ENCODE assay signal across 36 cellular contexts in the genomic region with DNA sequence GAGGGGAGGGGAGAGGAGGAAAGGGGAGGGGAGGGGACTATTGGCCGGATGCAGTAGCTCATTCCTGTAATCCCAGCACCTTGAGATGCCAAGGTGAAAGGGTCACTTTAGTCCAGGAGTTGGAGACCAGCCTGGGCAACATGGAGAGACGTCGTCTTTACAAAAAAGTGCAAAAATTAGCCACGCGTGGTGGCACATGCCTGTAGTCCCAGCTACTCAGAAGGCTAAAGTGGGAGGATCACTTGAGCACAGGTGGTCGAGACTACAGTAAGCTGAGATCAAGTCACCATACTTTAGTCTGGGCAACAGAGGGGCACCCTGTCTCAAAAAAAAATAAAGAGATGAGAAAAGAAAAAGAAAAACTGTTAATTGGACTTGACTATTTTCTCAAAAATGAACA. TPM values are rescaled to one million over a fixed set of nuclear protein-coding genes. Genes with fewer than 3 reads are reported as not detected.
"Had no signal": no experiment of that assay in that cellular context is flagged by ENCODE, and none has a peak within 500 bp of the region (broad histone marks: within the 10 kb centered on the region; RNA-seq: fewer than 3 reads in every experiment).

No MANE protein-coding gene starts in this region.

- FAIRE-seq: astrocyte, bronchial epithelial cell had no signal

- H3K27ac ChIP-seq: adrenal gland, ascending aorta, body of pancreas, brain microvascular endothelial cell, breast epithelium, cardiac muscle cell had no signal

- H3K27me3 ChIP-seq: adrenal gland, ascending aorta, body of pancreas, brain microvascular endothelial cell, breast epithelium, cardiac muscle cell had no signal

- DNase-seq: activated effector memory CD4-positive, alpha-beta T cell treated with anti-CD3 and anti-CD28 coated beads, Interleukin-2, amount 50 U/mL, for 16 hours; activated effector memory CD4-positive, alpha-beta T cell treated with Interleukin-2 at 50 U/mL for 16 hours; activated gamma-delta T cell; activated gamma-delta T cell treated with Interleukin-2 at 50 U/mL for 16 hours; activated naive CD4-positive, alpha-beta T cell; activated naive CD4-positive, alpha-beta T cell treated with anti-CD3 and anti-CD28 coated beads for 36 hours; activated naive CD4-positive, alpha-beta T cell treated with anti-CD3 and anti-CD28 coated beads, Interleukin-2, amount 10 ng/mL, durations not matched to agents 7 days and 5 days; activated naive CD4-positive, alpha-beta T cell treated with anti-CD3 and anti-CD28 coated beads, Interleukin-2, amount 50 U/mL, for 16 hours; activated naive CD4-positive, alpha-beta T cell treated with Interleukin-2 at 50 U/mL for 16 hours; activated naive CD8-positive, alpha-beta T cell treated with anti-CD3 and anti-CD28 coated beads for 36 hours; activated naive CD8-positive, alpha-beta T cell treated with anti-CD3 and anti-CD28 coated beads, Interleukin-2, amount 10 ng/mL, durations not matched to agents 7 days and 5 days; activated naive CD8-positive, alpha-beta T cell treated with anti-CD3 and anti-CD28 coated beads, Interleukin-2, amount 50 U/mL, for 24 hours; activated T-cell treated with anti-CD3 and anti-CD28 coated beads, Interleukin-2, amount 50 U/mL, for 1 hour; activated T-cell treated with anti-CD3 and anti-CD28 coated beads, Interleukin-2, amount 50 U/mL, for 24 hours; activated T-cell treated with anti-CD3 and anti-CD28 coated beads, Interleukin-2, amount 50 U/mL, for 4 hours; activated T-cell treated with anti-CD3 and anti-CD28 coated beads, Interleukin-2, amount 50 U/mL, for 48 hours; activated T-cell treated with anti-CD3 and anti-CD28 coated beads, Interleukin-2, amount 50 U/mL, for 72 hours; adrenal gland; amniotic stem cell; amygdala; anterior cingulate cortex; body of pancreas; brain microvascular endothelial cell; central memory CD4-positive, alpha-beta T cell; cerebellar nuclear complex had no signal

- H3K4me3 ChIP-seq: adrenal gland, ascending aorta, body of pancreas, breast epithelium, cardiac muscle cell had no signal

- H3K9me3 ChIP-seq: adrenal gland, ascending aorta, body of pancreas, breast epithelium had no signal

- H3K4me1 ChIP-seq: adrenal gland, breast epithelium had no signal

- H3K36me3 ChIP-seq: adrenal gland, ascending aorta, brain microvascular endothelial cell, breast epithelium, cardiac muscle cell had no signal

RNA-seq across cellular contexts. Expression of a gene that starts 11.3 kb away (rescaled TPM):
- total RNA-seq: activated naive CD4-positive, alpha-beta T cell treated with anti-CD3 and anti-CD28 coated beads for 36 hours; activated naive CD4-positive, alpha-beta T cell treated with anti-CD3 and anti-CD28 coated beads, Interleukin-2, amount 50 U/mL, for 72 hours; activated naive CD8-positive, alpha-beta T cell treated with anti-CD3 and anti-CD28 coated beads for 36 hours; activated naive CD8-positive, alpha-beta T cell treated with anti-CD3 and anti-CD28 coated beads, Interleukin-2, amount 10 ng/mL, durations not matched to agents 7 days and 5 days; activated T-cell treated with anti-CD3 and anti-CD28 coated beads, Interleukin-2, amount 50 U/mL, for 4 hours; activated T-cell treated with anti-CD3 and anti-CD28 coated beads, Interleukin-2, amount 50 U/mL, for 72 hours; activated T-helper 1 cell treated with anti-CD3 and anti-CD28 coated beads, Interleukin-12 subunit alpha, Interleukin-12 subunit beta, Interleukin-2, Interleukin-4 antibody, amounts not matched to agents 30 ng/mL and 10 ng/mL and 1 ng/mL, durations not matched to agents 14 hours and 24 hours and 36 hours; activated T-helper 17 cell treated with anti-CD3 and anti-CD28 coated beads, Interleukin-2, amount 50 U/mL, for 72 hours; activated T-helper 2 cell treated with anti-CD3 and anti-CD28 coated beads, Interferon-gamma antibody, Interleukin-2, Interleukin-4, amounts not matched to agents 10 μg/mL and 5 μg/mL and 100 μg/mL, durations not matched to agents 14 hours and 24 hours and 36 hours; aorta; ascending aorta; body of pancreas; bronchial epithelial cell had no signal

RNA-seq across cellular contexts. Expression of a gene that starts 33.7 kb away (rescaled TPM):
- total RNA-seq: activated naive CD4-positive, alpha-beta T cell treated with anti-CD3 and anti-CD28 coated beads for 36 hours; activated naive CD4-positive, alpha-beta T cell treated with anti-CD3 and anti-CD28 coated beads, Interleukin-2, amount 50 U/mL, for 72 hours; activated naive CD8-positive, alpha-beta T cell treated with anti-CD3 and anti-CD28 coated beads for 36 hours; activated naive CD8-positive, alpha-beta T cell treated with anti-CD3 and anti-CD28 coated beads, Interleukin-2, amount 10 ng/mL, durations not matched to agents 7 days and 5 days; activated T-cell treated with anti-CD3 and anti-CD28 coated beads, Interleukin-2, amount 50 U/mL, for 72 hours; activated T-helper 1 cell treated with anti-CD3 and anti-CD28 coated beads, Interleukin-12 subunit alpha, Interleukin-12 subunit beta, Interleukin-2, Interleukin-4 antibody, amounts not matched to agents 30 ng/mL and 10 ng/mL and 1 ng/mL, durations not matched to agents 14 hours and 24 hours and 36 hours; activated T-helper 17 cell treated with anti-CD3 and anti-CD28 coated beads, Interleukin-2, amount 50 U/mL, for 72 hours; activated T-helper 2 cell treated with anti-CD3 and anti-CD28 coated beads, Interferon-gamma antibody, Interleukin-2, Interleukin-4, amounts not matched to agents 10 μg/mL and 5 μg/mL and 100 μg/mL, durations not matched to agents 14 hours and 24 hours and 36 hours; cerebellum had no signal

RNA-seq across cellular contexts. Expression of a gene that starts 55.3 kb away (rescaled TPM):
- total RNA-seq: activated naive CD4-positive, alpha-beta T cell treated with anti-CD3 and anti-CD28 coated beads for 36 hours; activated naive CD4-positive, alpha-beta T cell treated with anti-CD3 and anti-CD28 coated beads, Interleukin-2, amount 50 U/mL, for 72 hours; activated naive CD8-positive, alpha-beta T cell treated with anti-CD3 and anti-CD28 coated beads for 36 hours; activated naive CD8-positive, alpha-beta T cell treated with anti-CD3 and anti-CD28 coated beads, Interleukin-2, amount 10 ng/mL, durations not matched to agents 7 days and 5 days; activated T-cell treated with anti-CD3 and anti-CD28 coated beads, Interleukin-2, amount 50 U/mL, for 4 hours; activated T-cell treated with anti-CD3 and anti-CD28 coated beads, Interleukin-2, amount 50 U/mL, for 72 hours; activated T-helper 1 cell treated with anti-CD3 and anti-CD28 coated beads, Interleukin-12 subunit alpha, Interleukin-12 subunit beta, Interleukin-2, Interleukin-4 antibody, amounts not matched to agents 30 ng/mL and 10 ng/mL and 1 ng/mL, durations not matched to agents 14 hours and 24 hours and 36 hours; activated T-helper 17 cell treated with anti-CD3 and anti-CD28 coated beads, Interleukin-2, amount 50 U/mL, for 72 hours; activated T-helper 2 cell treated with anti-CD3 and anti-CD28 coated beads, Interferon-gamma antibody, Interleukin-2, Interleukin-4, amounts not matched to agents 10 μg/mL and 5 μg/mL and 100 μg/mL, durations not matched to agents 14 hours and 24 hours and 36 hours; ascending aorta; cerebellum had no signal
